9 cellular contexts compared by ENCODE assay signal in genomic region chr6:44263357-44264100, GRCh38. TPM values are rescaled to one million over a fixed set of nuclear protein-coding genes. Genes with fewer than 3 reads are reported as not detected.
A peak's percentile ranks its signal among the peaks of the same experiment; 100 is the strongest.
DNase-seq lines count a peak whose midpoint lies in the region; ATAC-seq and TF ChIP-seq lines count a peak whose summit lies in the region.
"Had no signal": no experiment of that assay in that cellular context is flagged by ENCODE, and none has a peak within 500 bp of the region (broad histone marks: within the 10 kb centered on the region; RNA-seq: fewer than 3 reads in every experiment).

No MANE protein-coding gene starts in this region.

- WGBS in neuronal stem cell (ENCODE audit: extremely low coverage in 2 of 2, insufficient read length in 2 of 2, insufficient replicate concordance in 1 of 2), 2 donors, result no CpG with 5 or more reads among the region's 9 CpGs

- peak overlapping the region; percentile 99 for H3K27ac Mint-ChIP-seq in effector memory CD8-positive, alpha-beta T cell

- H2BK12ac ChIP-seq in neuronal stem cell (ENCODE audit: low read length), result no peak overlapping the region

- H3K4me1 Mint-ChIP-seq in effector memory CD8-positive, alpha-beta T cell (ENCODE audit: low read depth in 2 of 2), result peaks cover 39 to 40% of the 10 kb centered on the region in 2 donors

- no peak overlapping the region for H2BK5ac ChIP-seq in neuronal stem cell (ENCODE audit: low read length)

- no peak overlapping the region for H3K23ac ChIP-seq in neuronal stem cell (ENCODE audit: low read depth, low read length, poor library complexity)

- peaks cover 55% of the 10 kb centered on the region for H3K36me3 Mint-ChIP-seq in effector memory CD8-positive, alpha-beta T cell (ENCODE audit: insufficient read depth)

- no peak overlapping the region for H2BK120ac ChIP-seq in neuronal stem cell (ENCODE audit: low read depth, low read length)

- H3K27me3 ChIP-seq in Panc1 (ENCODE audit: control insufficient read depth, insufficient read depth, low read length) (no peaks in the 10 kb centered on the region; the same call in 1 of the 2 replicates), neuronal stem cell (ENCODE audit: control insufficient read depth in 3 of 3, insufficient read depth in 3 of 3, low read depth in 1 of 3, low read length in 3 of 3) (no peaks in the 10 kb centered on the region)

- H4K8ac ChIP-seq in neuronal stem cell (ENCODE audit: low read depth, low read length), result no peak overlapping the region

- no peaks in the 10 kb centered on the region for H3K9me3 Mint-ChIP-seq in effector memory CD8-positive, alpha-beta T cell

- no peak overlapping the region for H3K4ac ChIP-seq in neuronal stem cell (ENCODE audit: low read length)

- no TSS peak for BruUV-seq in Panc1 (replicated peaks; lab: Mats Ljungman, UMichigan)

- intact Hi-C loops in Panc1 (cut with micrococcal nuclease; ENCODE audit: unreplicated experiment), result no loop called here

- ATAC-seq in activated CD4-positive, CD25-positive, alpha-beta regulatory T cell treated with anti-CD3 and anti-CD28 coated beads, Interleukin-2, amount 50 U/mL, for 24 hours, result peak; percentile 21 to 26
- ATAC-seq in Panc1, result peak; percentile 33
- peak; percentile 42 for ATAC-seq in effector memory CD8-positive, alpha-beta T cell (replicated peaks)

- peak overlapping the region; percentile 90 for H3K4me2 ChIP-seq in neuronal stem cell (ENCODE audit: insufficient read depth, low read length, poor library complexity, severe bottlenecking)

- DNase-seq in activated CD4-positive, CD25-positive, alpha-beta regulatory T cell (lab: John Stamatoyannopoulos, UW), result no peak
- no peak for DNase-seq in Panc1 (ENCODE audit: low read depth, low spot score)
- peak in 1 of 3 experiments; percentile 44 for DNase-seq in effector memory CD8-positive, alpha-beta T cell
- DNase-seq in neuronal stem cell (ENCODE audit: low spot score), result no peak
- DNase-seq in NOMO-1 treated with dmso at 0.1 percent for 144 hours (lab: John Stamatoyannopoulos, UW; ENCODE audit: unreplicated experiment), result no peak
- DNase-seq in NCI-H187 (lab: John Stamatoyannopoulos, UW), result no peak
- no peak for DNase-seq in NCI-H2227 treated with DMSO at 0.1 percent for 48 hours (lab: John Stamatoyannopoulos, UW)

- H3K4me3 Mint-ChIP-seq in effector memory CD8-positive, alpha-beta T cell, result peak overlapping the region; percentile 98

- H2BK15ac ChIP-seq in neuronal stem cell (ENCODE audit: low read length), result peak overlapping the region; percentile 17

- H4K91ac ChIP-seq in neuronal stem cell (ENCODE audit: low read depth, low read length, poor library complexity), result no peak overlapping the region

- H2AFZ ChIP-seq in neuronal stem cell (ENCODE audit: low read length), result no peak overlapping the region

- peak overlapping the region; percentile 86 for H3K4me3 ChIP-seq in Panc1 (ENCODE audit: low read depth in 2 of 2, low read length in 2 of 2)
- H3K4me3 ChIP-seq in neuronal stem cell (ENCODE audit: low read length in 2 of 2), result peak overlapping the region in 1 of 2 donors; percentile 83

- H3K36me3 ChIP-seq in Panc1 (ENCODE audit: control insufficient read depth, insufficient read depth, low read length) (peaks cover 2% of the 10 kb centered on the region), neuronal stem cell (replicated peaks in 1 of 2; ENCODE audit: control insufficient read depth in 2 of 2, insufficient read depth in 2 of 2, low read length in 2 of 2) (peaks cover 13 to 44% of the 10 kb centered on the region in 2 donors)

- H3K4me1 ChIP-seq in Panc1 (ENCODE audit: control insufficient read depth, insufficient read depth, low read length), result peaks cover 23% of the 10 kb centered on the region
- H3K4me1 ChIP-seq in neuronal stem cell (ENCODE audit: control insufficient read depth in 2 of 2, insufficient read depth in 1 of 2, low read depth in 1 of 2, low read length in 2 of 2), result peaks cover 20 to 32% of the 10 kb centered on the region in 2 donors

- in situ Hi-C loops in Panc1 (cut with HindIII; ENCODE audit: low pct_unique_long_range_greater_than_20kb, low sequenced_read_pairs), result no loop called here

- POLR2A ChIA-PET in Panc1 (lab: Charles Lee), result no interaction called here

- TF ChIP-seq CTCF in Panc1 (IDR thresholded peaks at IDR 0.05), result no peak

- H3K18ac ChIP-seq in neuronal stem cell (ENCODE audit: low read length), result no peak overlapping the region

- H3K14ac ChIP-seq in neuronal stem cell (ENCODE audit: low read length), result no peak overlapping the region

- H3K9ac ChIP-seq in neuronal stem cell (ENCODE audit: low read depth, low read length, poor library complexity), result peak overlapping the region; percentile 60

- H3K27ac ChIP-seq in Panc1 (ENCODE audit: low read length), result peak overlapping the region; percentile 73
- H3K27ac ChIP-seq in neuronal stem cell (replicated peaks; ENCODE audit: low read length), result no peak overlapping the region

- peaks cover 0 to 3% of the 10 kb centered on the region in 2 donors for H3K27me3 Mint-ChIP-seq in effector memory CD8-positive, alpha-beta T cell

- H3K79me1 ChIP-seq in neuronal stem cell (ENCODE audit: low read depth, low read length), result peaks cover 2% of the 10 kb centered on the region

- CTCF ChIA-PET in Panc1 (lab: Charles Lee), result no interaction called here

- H2AK5ac ChIP-seq in neuronal stem cell (ENCODE audit: low read depth, low read length), result peak overlapping the region; percentile 26

- H3K9me3 ChIP-seq in Panc1 (ENCODE audit: control insufficient read depth, insufficient read depth, low read depth, low read length) (no peaks in the 10 kb centered on the region), neuronal stem cell (replicated peaks in 1 of 2; ENCODE audit: control insufficient read depth in 2 of 2, insufficient read depth in 1 of 2, low read depth in 1 of 2, low read length in 2 of 2) (no peaks in the 10 kb centered on the region)

RNA-seq across cellular contexts. Expression of gene NFKBIE, which starts 1.8 kb away (rescaled TPM):
- total RNA-seq in Panc1 (2021; ENCODE audit: unreplicated experiment), result 24.9 TPM
- polyA plus RNA-seq in Panc1 (2012; ENCODE audit: insufficient read length), result 35.8 TPM
- 9.5 TPM for polyA plus RNA-seq in neuronal stem cell (2013, experiment 1 of 2)
- polyA plus RNA-seq in neuronal stem cell (2013, experiment 2 of 2), result 9.0 TPM

RNA-seq across cellular contexts. Expression of gene SLC35B2, which starts 6.2 kb away (rescaled TPM):
- 105 TPM for total RNA-seq in Panc1 (2021; ENCODE audit: unreplicated experiment)
- 114 TPM for polyA plus RNA-seq in Panc1 (2012; ENCODE audit: insufficient read length)
- 42.4 TPM for polyA plus RNA-seq in neuronal stem cell (2013, experiment 1 of 2)
- 41.6 TPM for polyA plus RNA-seq in neuronal stem cell (2013, experiment 2 of 2)

RNA-seq across cellular contexts. Expression of gene TMEM151B, which starts 6.7 kb away (rescaled TPM):
- 0.18 TPM for total RNA-seq in Panc1 (2021; ENCODE audit: unreplicated experiment)
- polyA plus RNA-seq in Panc1 (2012; ENCODE audit: insufficient read length), result 1.1 TPM
- polyA plus RNA-seq in neuronal stem cell (2013, experiment 1 of 2), result 3.9 TPM
- 3.6 TPM for polyA plus RNA-seq in neuronal stem cell (2013, experiment 2 of 2)
- total RNA-seq: aorta had no signal
- polyA plus RNA-seq: aorta had no signal

RNA-seq across cellular contexts. Expression of gene HSP90AB1, which starts 16.6 kb away (rescaled TPM):
- total RNA-seq in Panc1 (2021; ENCODE audit: unreplicated experiment), result 1,253 TPM
- 799 TPM for polyA plus RNA-seq in Panc1 (2012; ENCODE audit: insufficient read length)
- 1,143 TPM for polyA plus RNA-seq in neuronal stem cell (2013, experiment 1 of 2)
- 1,131 TPM for polyA plus RNA-seq in neuronal stem cell (2013, experiment 2 of 2)

RNA-seq across cellular contexts. Expression of gene SLC29A1, which starts 40.1 kb away (rescaled TPM):
- total RNA-seq in Panc1 (2021; ENCODE audit: unreplicated experiment), result 263 TPM
- polyA plus RNA-seq in Panc1 (2012; ENCODE audit: insufficient read length), result 313 TPM
- polyA plus RNA-seq in neuronal stem cell (2013, experiment 1 of 2), result 101 TPM
- 102 TPM for polyA plus RNA-seq in neuronal stem cell (2013, experiment 2 of 2)
